In genomic region chr5:39164529-39165402, GRCh38 we compare ENCODE assay signal across 8 cellular contexts. TPM values are rescaled to one million over a fixed set of nuclear protein-coding genes. Genes with fewer than 3 reads are reported as not detected.
DNase-seq lines count a peak whose midpoint lies in the region; ATAC-seq lines count a peak whose summit lies in the region.

No MANE protein-coding gene starts in this region.

- H3K4me1 Mint-ChIP-seq in activated CD4-positive, alpha-beta memory T cell treated with anti-CD3 and anti-CD28 coated beads, Interleukin-2, amount 10 ng/mL, durations not matched to agents 7 days and 5 days: peaks cover 85% of the 10 kb centered on the region

- peak overlapping the region; percentile 79 for H3K27ac Mint-ChIP-seq in activated CD4-positive, alpha-beta memory T cell treated with anti-CD3 and anti-CD28 coated beads, Interleukin-2, amount 10 ng/mL, durations not matched to agents 7 days and 5 days

- POLR2A ChIA-PET in activated CD4-positive, alpha-beta memory T cell treated with anti-CD3 and anti-CD28 coated beads, Interleukin-2, amount 10 ng/mL, durations not matched to agents 7 days and 5 days (lab: Charles Lee): interaction anchor here (0.6 to 6.2 kb wide), 16 partner anchors 8 to 110 kb away, joined by 3 to 106 read pairs (median 7); no protein-coding TSS in a partner anchor

- DNase-seq in activated CD4-positive, alpha-beta memory T cell treated with anti-CD3 and anti-CD28 coated beads, Interleukin-2, amount 10 ng/mL, durations not matched to agents 7 days and 5 days: no peak
- peak; percentile 39 for DNase-seq in kidney tubule cell (ENCODE audit: low spot score)
- no peak for DNase-seq in NCI-H2196 treated with DMSO at 0.1 percent for 48 hours (lab: John Stamatoyannopoulos, UW; ENCODE audit: unreplicated experiment)
- no peak for DNase-seq in stimulated activated CD4-positive, alpha-beta T cell treated with anti-CD3 and anti-CD28 coated beads, Interleukin-1b, Interleukin-23, amount 100 ng/mL, for 48 hours

- H3K36me3 Mint-ChIP-seq in activated CD4-positive, alpha-beta memory T cell treated with anti-CD3 and anti-CD28 coated beads, Interleukin-2, amount 10 ng/mL, durations not matched to agents 7 days and 5 days (ENCODE audit: low read depth): peaks cover 59% of the 10 kb centered on the region

- peak; percentile 52 for ATAC-seq in GM18867 (IDR thresholded peaks at IDR 0.05; ENCODE audit: unreplicated experiment)
- ATAC-seq in HG02870 (IDR thresholded peaks at IDR 0.05; ENCODE audit: unreplicated experiment): peak; percentile 73
- no peak for ATAC-seq in GM21723 (IDR thresholded peaks at IDR 0.05; ENCODE audit: unreplicated experiment)
- no peak for ATAC-seq in HG03565 (IDR thresholded peaks at IDR 0.05; ENCODE audit: unreplicated experiment)

- no peaks in the 10 kb centered on the region for H3K9me3 Mint-ChIP-seq in activated CD4-positive, alpha-beta memory T cell treated with anti-CD3 and anti-CD28 coated beads, Interleukin-2, amount 10 ng/mL, durations not matched to agents 7 days and 5 days

- CTCF ChIA-PET in activated CD4-positive, alpha-beta memory T cell treated with anti-CD3 and anti-CD28 coated beads, Interleukin-2, amount 10 ng/mL, durations not matched to agents 7 days and 5 days (lab: Charles Lee): interaction anchor here (1.1 to 2.7 kb wide), 7 partner anchors 11 to 53 kb away, joined by 3 to 13 read pairs (median 5); no protein-coding TSS in a partner anchor

- no peaks in the 10 kb centered on the region for H3K27me3 Mint-ChIP-seq in activated CD4-positive, alpha-beta memory T cell treated with anti-CD3 and anti-CD28 coated beads, Interleukin-2, amount 10 ng/mL, durations not matched to agents 7 days and 5 days

- H3K4me3 Mint-ChIP-seq in activated CD4-positive, alpha-beta memory T cell treated with anti-CD3 and anti-CD28 coated beads, Interleukin-2, amount 10 ng/mL, durations not matched to agents 7 days and 5 days: peak overlapping the region; percentile 60

RNA-seq across cellular contexts. Expression of gene FYB1, which starts 54.6 kb away (rescaled TPM):
- 100 to 1,000 TPM; 260 to 270 TPM for total RNA-seq in activated CD4-positive, alpha-beta memory T cell treated with anti-CD3 and anti-CD28 coated beads, Interleukin-2, amount 10 ng/mL, durations not matched to agents 7 days and 5 days

Comparison
In these comparisons a context has a peak if more than half of its experiments do, and no peak if none do; other contexts are left out.
1. ATAC-seq: peak in GM18867 (single experiment) and HG02870 (single experiment); none in GM21723 (single experiment) and HG03565 (single experiment).